Comparison of ENCODE assay signal across 8 cellular contexts in the genomic region with DNA sequence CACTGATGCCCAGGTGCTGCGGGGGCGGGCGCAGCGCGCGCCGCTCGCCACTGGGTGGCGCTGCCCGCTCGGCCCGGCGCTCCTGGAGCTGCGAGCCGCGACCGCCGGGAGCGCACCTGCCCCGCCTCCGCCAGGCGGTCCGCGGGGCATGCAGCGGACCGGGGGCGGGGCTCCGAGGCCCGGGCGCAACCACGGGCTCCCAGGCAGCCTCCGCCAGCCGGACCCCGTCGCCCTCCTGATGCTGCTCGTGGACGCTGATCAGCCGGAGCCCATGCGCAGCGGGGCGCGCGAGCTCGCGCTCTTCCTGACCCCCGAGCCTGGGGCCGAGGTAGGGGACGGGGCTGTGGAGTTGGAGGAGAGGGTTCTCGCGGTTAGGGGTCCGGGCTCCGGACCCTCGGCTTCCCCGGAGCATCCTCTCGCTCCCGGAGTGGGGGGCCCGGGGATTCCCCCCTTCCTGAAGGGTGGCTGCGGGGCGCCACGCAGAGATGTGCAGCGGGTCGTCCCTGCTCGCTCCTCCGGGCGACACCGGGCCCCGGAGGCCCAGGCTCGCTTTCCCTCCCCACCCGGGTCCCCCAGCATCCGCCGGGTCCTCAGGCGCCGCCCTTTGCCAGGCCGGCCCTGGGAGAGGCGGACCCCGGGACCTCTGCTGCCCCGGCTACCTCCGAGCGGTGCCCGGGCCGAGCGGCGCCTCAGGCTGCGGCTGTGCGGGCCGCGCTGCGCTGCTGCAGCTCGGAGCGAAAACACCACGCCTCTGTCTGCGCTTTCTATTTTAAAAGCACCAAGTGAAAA. TPM values are rescaled to one million over a fixed set of nuclear protein-coding genes. Genes with fewer than 3 reads are reported as not detected.
DNase-seq lines count a peak whose midpoint lies in the region; ATAC-seq, FAIRE-seq and TF ChIP-seq lines count a peak whose summit lies in the region.

A gene with protein sequence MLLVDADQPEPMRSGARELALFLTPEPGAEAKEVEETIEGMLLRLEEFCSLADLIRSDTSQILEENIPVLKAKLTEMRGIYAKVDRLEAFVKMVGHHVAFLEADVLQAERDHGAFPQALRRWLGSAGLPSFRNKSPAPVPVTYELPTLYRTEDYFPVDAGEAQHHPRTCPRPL (plus strand): TSS at position 216 of the 789 bp plus-strand sequence. CDS start 23 bp downstream, at position 239.

- DNase-seq in DMS153 treated with DMSO at 0.1 percent for 48 hours (lab: John Stamatoyannopoulos, UW; ENCODE audit: unreplicated experiment), result peak; percentile 65
- peak in 62 of 76 experiments; percentile 3 to 79 (median 51) for DNase-seq in HUDEP-2 (lab: John Stamatoyannopoulos, UW; ENCODE audit: unreplicated experiment in 76 of 76)
- DNase-seq in SHP77 (lab: John Stamatoyannopoulos, UW), result peak; percentile 64 to 76
- DNase-seq in activated gamma-delta T cell treated with Interleukin-2 at 50 U/mL for 16 hours, result peak; percentile 78
- DNase-seq in frontal cortex (ENCODE audit: low spot score in 2 of 2), result peak; percentile 89 to 95
- DNase-seq in omental fat pad (ENCODE audit: low spot score), result peak; percentile 35

- no peak for FAIRE-seq in frontal cortex (lab: Jason Lieb, UNC)

- H3K27ac ChIP-seq in temporal lobe (ENCODE audit: low read depth, low read length), result no peak within 1 kb of the TSS

- peak in 2 of 3 donors; percentile 81 to 87 for TF ChIP-seq CTCF in omental fat pad (IDR thresholded peaks at IDR 0.05)

- ATAC-seq in GM21381 (IDR thresholded peaks at IDR 0.05; ENCODE audit: unreplicated experiment) (peak; percentile 70), omental fat pad (ENCODE audit: low FRiP score) (peak; percentile 69)

RNA-seq across cellular contexts. Expression of the gene that starts here (rescaled TPM):
- total RNA-seq in frontal cortex, result 11.4 TPM
- 1 to 10 TPM; 1.4 to 6.5 (median 3.1) TPM for total RNA-seq in omental fat pad
- 10.1 TPM for total RNA-seq in temporal lobe

Comparison
In these comparisons a context has a peak if more than half of its experiments do, and no peak if none do; other contexts are left out.
1. DNase-seq: peak in every context shown above with its lines; median percentile 92 in frontal cortex; 78 in activated gamma-delta T cell treated with Interleukin-2 at 50 U/mL for 16 hours; 70 in SHP77; 65 in DMS153 treated with DMSO at 0.1 percent for 48 hours; 51 in HUDEP-2; 35 in omental fat pad.